ENCODE assay signal across 22 cellular contexts in the genomic region with DNA sequence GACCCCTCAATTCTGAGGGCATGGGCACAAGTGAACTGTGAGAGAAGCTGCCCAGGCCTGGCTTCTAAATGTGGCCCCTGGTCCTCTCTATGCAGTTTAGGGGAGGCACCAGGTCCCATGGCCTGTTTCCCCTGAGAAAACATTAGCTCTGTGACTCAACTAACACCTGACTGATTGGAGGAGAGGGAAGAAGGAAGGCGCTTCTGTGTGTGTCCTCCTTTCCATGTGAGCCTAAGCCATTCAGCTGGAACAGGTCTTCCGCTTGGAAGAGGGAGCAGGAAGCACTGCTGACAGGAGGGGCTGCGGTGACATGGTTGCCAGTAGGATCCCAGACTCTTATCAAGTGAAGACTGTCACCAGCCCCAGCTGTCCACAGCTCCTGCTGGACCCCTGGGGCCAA.
"Had no signal": no experiment of that assay in that cellular context is flagged by ENCODE, and none has a peak within 500 bp of the region (broad histone marks: within the 10 kb centered on the region; RNA-seq: fewer than 3 reads in every experiment).

No MANE protein-coding gene starts in this region.

- H3K9me3 ChIP-seq: esophagus muscularis mucosa, gastrocnemius medialis, ovary, right atrium auricular region, sigmoid colon, stomach, thoracic aorta, transverse colon had no signal

- H3K9me3 Mint-ChIP-seq: naive thymus-derived CD4-positive, alpha-beta T cell had no signal

- H3K27ac ChIP-seq: dorsolateral prefrontal cortex, epithelial cell of prostate, esophagus muscularis mucosa, gastrocnemius medialis, ovary, right atrium auricular region, sigmoid colon, skin epidermis, stomach, transverse colon had no signal

- H3K4me3 Mint-ChIP-seq: naive thymus-derived CD4-positive, alpha-beta T cell had no signal

- H3K27ac Mint-ChIP-seq: naive thymus-derived CD4-positive, alpha-beta T cell had no signal

- DNase-seq: cortex of kidney; dorsolateral prefrontal cortex; effector memory CD4-positive, alpha-beta T cell; gastrocnemius medialis; glutamatergic neuron; left cardiac atrium; left ventricle myocardium superior; naive thymus-derived CD4-positive, alpha-beta T cell; ovary; sigmoid colon; stimulated activated CD4-positive, alpha-beta T cell treated with anti-CD3 and anti-CD28 coated beads, Interleukin-2, amount 100 ng/mL, for 24 hours; stimulated activated CD4-positive, alpha-beta T cell treated with anti-CD3 and anti-CD28 coated beads, Interleukin-4, amount 100 ng/mL, for 4 hours; stimulated activated naive CD4-positive, alpha-beta T cell; stomach; substantia nigra; transverse colon had no signal

- H3K36me3 Mint-ChIP-seq: naive thymus-derived CD4-positive, alpha-beta T cell had no signal

- ATAC-seq: gastrocnemius medialis; left cardiac atrium; left ventricle myocardium superior; naive thymus-derived CD4-positive, alpha-beta T cell had no signal

- H3K4me1 Mint-ChIP-seq: naive thymus-derived CD4-positive, alpha-beta T cell had no signal

- H3K4me3 ChIP-seq: dorsolateral prefrontal cortex, esophagus muscularis mucosa, gastrocnemius medialis, lung, ovary, right atrium auricular region, sigmoid colon, skin epidermis, stomach, thoracic aorta, transverse colon had no signal

- H3K4me1 ChIP-seq: gastrocnemius medialis, sigmoid colon had no signal

- H3K36me3 ChIP-seq: esophagus muscularis mucosa, gastrocnemius medialis, ovary, right atrium auricular region, sigmoid colon, stomach, transverse colon had no signal

- H3K27me3 ChIP-seq: esophagus muscularis mucosa, gastrocnemius medialis, ovary, right atrium auricular region, sigmoid colon, stomach, transverse colon had no signal
